Comparison of ENCODE assay signal across 21 cellular contexts in genomic region chr3:176633511-176633910, GRCh38.
A peak's percentile ranks its signal among the peaks of the same experiment; 100 is the strongest.
DNase-seq lines count a peak whose midpoint lies in the region; ATAC-seq and TF ChIP-seq lines count a peak whose summit lies in the region.
"Had no signal": no experiment of that assay in that cellular context is flagged by ENCODE, and none has a peak within 500 bp of the region (broad histone marks: within the 10 kb centered on the region; RNA-seq: fewer than 3 reads in every experiment).

No MANE protein-coding gene starts in this region.

- H3K9me3 ChIP-seq in A673 (ENCODE audit: low read depth, low read length, poor library complexity, severe bottlenecking) = no peaks in the 10 kb centered on the region
- H3K9me3 ChIP-seq in SJCRH30 (replicated peaks) = no peaks in the 10 kb centered on the region
- H3K9me3 ChIP-seq: tibial artery had no signal

- no peak for DNase-seq in A673 (ENCODE audit: low spot score)
- peak; percentile 22 for DNase-seq in H7
- DNase-seq in SJCRH30 = peak; percentile 3 to 25
- DNase-seq in iPS-NIHi11 (ENCODE audit: low spot score) = peak; percentile 50
- DNase-seq in AG20443 (ENCODE audit: low spot score) = no peak
- DNase-seq in KG1 (lab: John Stamatoyannopoulos, UW) = no peak
- DNase-seq in NCI-H446 (lab: John Stamatoyannopoulos, UW) = no peak
- DNase-seq: activated CD4-positive, alpha-beta memory T cell treated with anti-CD3 and anti-CD28 coated beads, Interleukin-2, amount 10 ng/mL, durations not matched to agents 7 days and 5 days; activated T-cell treated with anti-CD3 and anti-CD28 coated beads, Interleukin-2, amount 50 U/mL, for 1 hour; COR-L47; dermis blood vessel endothelial cell; GF-D8; NCI-H1694 treated with DMSO at 0.1 percent for 48 hours; NCI-H446 treated with DMSO at 0.1 percent for 48 hours; right cardiac atrium; SHP77; stimulated activated naive B cell treated with anti-CD40 and anti-IgM and Interleukin-4, amounts not matched to agents 10 μg/mL and 1 μg/mL and 100 μg/mL, for 72 hours; T-helper 1 cell; tibial artery had no signal

- H3K4me1 ChIP-seq in A673 (ENCODE audit: insufficient read depth, low read length, poor library complexity, severe bottlenecking) (no peaks in the 10 kb centered on the region), SJCRH30 (no peaks in the 10 kb centered on the region)
- H3K4me1 ChIP-seq: tibial artery had no signal

- H3K27ac ChIP-seq in A673 (ENCODE audit: low read depth, low read length, poor library complexity, severe bottlenecking) (no peak overlapping the region), SJCRH30 (no peak overlapping the region)
- H3K27ac ChIP-seq: tibial artery had no signal

- no TSS peak for BruUV-seq in A673 (replicated peaks; lab: Mats Ljungman, UMichigan)

- POLR2A ChIA-PET in A673 (lab: Charles Lee; ENCODE audit: low non-redundant PET) = no interaction called here

- TF ChIP-seq CTCF in A673 (conservative IDR thresholded peaks at IDR 0.05; ENCODE audit: low read depth, low read length) = 0 out of 2 replicates have a peak, but pooled peaks have one; percentile 11

- no peaks in the 10 kb centered on the region for H3K27me3 ChIP-seq in A673 (replicated peaks; ENCODE audit: insufficient read depth, low read depth, low read length, poor library complexity)
- H3K27me3 ChIP-seq in H7 (ENCODE audit: control insufficient read depth, insufficient read depth, low read length) = no peaks in the 10 kb centered on the region
- H3K27me3 ChIP-seq in SJCRH30 = no peaks in the 10 kb centered on the region
- H3K27me3 ChIP-seq: tibial artery had no signal

- no peak for ATAC-seq in GM21367 (IDR thresholded peaks at IDR 0.05; ENCODE audit: unreplicated experiment)
- ATAC-seq: GM12878; right cardiac atrium; stimulated activated naive B cell treated with anti-CD40 and anti-IgM and Interleukin-4, amounts not matched to agents 10 μg/mL and 1 μg/mL and 100 μg/mL, for 72 hours had no signal

- CTCF ChIA-PET in A673 (lab: Charles Lee) = no interaction called here

- H3K4me3 ChIP-seq in A673 (ENCODE audit: low read depth, low read length, poor library complexity, severe bottlenecking) = no peak overlapping the region
- no peak overlapping the region for H3K4me3 ChIP-seq in H7 (ENCODE audit: insufficient read depth, low read depth, low read length)
- H3K4me3 ChIP-seq in SJCRH30 = no peak overlapping the region
- H3K4me3 ChIP-seq: GM12878, tibial artery had no signal

- intact Hi-C loops in A673 (cut with micrococcal nuclease; ENCODE audit: unreplicated experiment) = no loop called here

- no peaks in the 10 kb centered on the region for H3K36me3 ChIP-seq in A673 (ENCODE audit: insufficient read depth, low read length, poor library complexity, severe bottlenecking)
- H3K36me3 ChIP-seq in H7 (replicated peaks; ENCODE audit: control insufficient read depth, insufficient read depth, low read length) = no peaks in the 10 kb centered on the region
- H3K36me3 ChIP-seq in SJCRH30 = no peaks in the 10 kb centered on the region
- H3K36me3 ChIP-seq: tibial artery had no signal

Comparison
In these comparisons a context has a peak if more than half of its experiments do, and no peak if none do; other contexts are left out.
1. DNase-seq: peak in H7 (single experiment), SJCRH30 (2 of 2) and iPS-NIHi11 (single experiment); none in A673 (single experiment), AG20443 (single experiment), KG1 (single experiment) and NCI-H446 (0 of 2).